ENCODE assay signal across 8 cellular contexts in the genomic region with DNA sequence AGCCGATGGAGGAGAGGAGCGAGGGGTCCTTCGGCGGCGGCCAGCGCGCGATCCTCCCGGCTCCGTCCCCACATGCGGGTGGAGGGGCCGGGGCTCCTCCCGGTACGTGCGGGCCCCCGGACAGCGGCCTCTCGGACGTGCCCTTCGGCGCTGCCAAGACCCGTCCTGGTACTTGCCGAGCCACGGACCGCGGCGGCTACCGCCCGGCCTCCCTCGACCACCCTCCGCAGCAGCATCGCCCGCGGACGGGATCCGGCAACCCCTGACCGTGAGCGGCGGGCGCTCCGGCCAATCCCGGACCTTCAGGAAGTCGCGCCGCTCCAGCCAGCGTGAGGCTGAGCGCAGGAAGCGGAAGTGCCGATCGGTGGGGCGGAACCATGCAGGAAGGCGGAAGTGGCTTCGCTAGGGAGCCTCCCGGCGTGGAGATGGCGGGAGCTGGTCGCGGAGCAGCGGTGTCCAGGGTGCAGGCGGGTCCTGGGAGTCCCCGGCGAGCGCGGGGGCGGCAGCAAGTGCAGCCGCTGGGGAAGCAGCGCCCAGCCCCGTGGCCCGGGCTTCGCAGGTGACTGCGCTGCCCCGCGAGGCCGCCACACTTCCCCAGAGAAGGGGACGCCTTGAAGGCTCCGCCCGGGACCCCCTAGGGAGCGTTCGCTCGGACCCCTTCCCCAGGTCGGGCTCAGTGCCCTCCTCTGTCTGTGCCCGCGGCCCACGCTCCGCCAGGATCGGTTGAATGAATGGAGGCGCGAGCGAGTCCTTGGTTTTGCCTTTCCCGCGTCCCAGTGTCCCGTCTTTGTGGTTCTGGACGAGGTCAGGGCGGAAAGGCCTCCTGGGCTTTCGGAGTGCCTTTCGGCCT. TPM values are rescaled to one million over a fixed set of nuclear protein-coding genes. Genes with fewer than 3 reads are reported as not detected.
DNase-seq lines count a peak whose midpoint lies in the region; ATAC-seq and TF ChIP-seq lines count a peak whose summit lies in the region.

A gene with protein sequence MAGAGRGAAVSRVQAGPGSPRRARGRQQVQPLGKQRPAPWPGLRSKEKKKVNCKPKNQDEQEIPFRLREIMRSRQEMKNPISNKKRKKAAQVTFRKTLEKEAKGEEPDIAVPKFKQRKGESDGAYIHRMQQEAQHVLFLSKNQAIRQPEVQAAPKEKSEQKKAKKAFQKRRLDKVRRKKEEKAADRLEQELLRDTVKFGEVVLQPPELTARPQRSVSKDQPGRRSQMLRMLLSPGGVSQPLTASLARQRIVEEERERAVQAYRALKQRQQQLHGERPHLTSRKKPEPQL (plus strand): TSS at position 396 of the 850 bp plus-strand sequence. CDS start 30 bp downstream, at position 426.
A gene (minus strand): TSS at position 264 of the 850 bp plus-strand sequence. CDS start 28 bp downstream, at position 236.

- H3K9ac ChIP-seq in HUES48 (ENCODE audit: low read depth, low read length) (peak within 1 kb of the TSS; percentile 85), NT2/D1 (ENCODE audit: insufficient read length, low read depth) (peak within 1 kb of the TSS; percentile 100), endodermal cell (ENCODE audit: extremely low read depth, low read length, poor library complexity, severe bottlenecking) (peak within 1 kb of the TSS; percentile 70)

- no peak for TF ChIP-seq CTCF in endodermal cell (conservative IDR thresholded peaks at IDR 0.05)

- H3K27me3 Mint-ChIP-seq in activated CD8-positive, alpha-beta memory T cell treated with anti-CD3 and anti-CD28 coated beads, Interleukin-2, amount 10 ng/mL, durations not matched to agents 7 days and 5 days = no peaks in the 10 kb centered on the region
- no peaks in the 10 kb centered on the region for H3K27me3 Mint-ChIP-seq in endodermal cell (ENCODE audit: insufficient read depth)

- peak within 1 kb of the TSS; percentile 93 for H3K4me3 ChIP-seq in HUES48 (ENCODE audit: low read depth, low read length)
- H3K4me3 ChIP-seq in NT2/D1 (ENCODE audit: insufficient read length, low read depth) = peak within 1 kb of the TSS; percentile 93
- peak within 1 kb of the TSS; percentile 96 for H3K4me3 ChIP-seq in endodermal cell (ENCODE audit: low read length)

- CTCF ChIA-PET in activated CD8-positive, alpha-beta memory T cell treated with anti-CD3 and anti-CD28 coated beads, Interleukin-2, amount 10 ng/mL, durations not matched to agents 7 days and 5 days (lab: Charles Lee) = interaction anchor here (1.5 to 1.7 kb wide), 2 partner anchors 16 to 31 kb away, joined by 6 to 7 read pairs; a partner anchor contains a TSS

- H3K4me3 Mint-ChIP-seq in activated CD8-positive, alpha-beta memory T cell treated with anti-CD3 and anti-CD28 coated beads, Interleukin-2, amount 10 ng/mL, durations not matched to agents 7 days and 5 days = peak within 1 kb of the TSS; percentile 89
- peak within 1 kb of the TSS; percentile 72 for H3K4me3 Mint-ChIP-seq in endodermal cell

- ATAC-seq in GM21390 (IDR thresholded peaks at IDR 0.05; ENCODE audit: unreplicated experiment) = peak; percentile 90
- ATAC-seq in activated CD8-positive, alpha-beta memory T cell treated with anti-CD3 and anti-CD28 coated beads, Interleukin-2, amount 10 ng/mL, durations not matched to agents 7 days and 5 days = peak; percentile 94

- 1% methylated on average over 45 to 96 of the region's 96 CpGs for WGBS in endodermal cell (ENCODE audit: insufficient coverage in 1 of 2, insufficient read length in 1 of 2), 2 experiments

- H3K4me1 ChIP-seq in HUES48 (ENCODE audit: control insufficient read depth, insufficient read depth, low read length) (peaks cover 5% of the 10 kb centered on the region; the same call in 1 of the 2 replicates), NT2/D1 (ENCODE audit: insufficient read depth, insufficient read length) (peaks cover 25% of the 10 kb centered on the region), endodermal cell (ENCODE audit: control insufficient read depth, insufficient read depth, low read length) (peaks cover 15% of the 10 kb centered on the region)

- H3K27ac ChIP-seq in HUES48 (ENCODE audit: low read depth, low read length) = peak within 1 kb of the TSS; percentile 89
- peak within 1 kb of the TSS; percentile 63 for H3K27ac ChIP-seq in endodermal cell (ENCODE audit: low read depth, low read length)

- H3K36me3 ChIP-seq in HUES48 (ENCODE audit: control insufficient read depth, insufficient read depth, low read length) (peaks cover 45% of the 10 kb centered on the region), NT2/D1 (ENCODE audit: insufficient read depth, insufficient read length, low read length) (peaks cover 59% of the 10 kb centered on the region), endodermal cell (ENCODE audit: control insufficient read depth, insufficient read depth, low read length) (peaks cover 43% of the 10 kb centered on the region)

- peaks cover 44% of the 10 kb centered on the region for H3K36me3 Mint-ChIP-seq in activated CD8-positive, alpha-beta memory T cell treated with anti-CD3 and anti-CD28 coated beads, Interleukin-2, amount 10 ng/mL, durations not matched to agents 7 days and 5 days
- H3K36me3 Mint-ChIP-seq in endodermal cell (ENCODE audit: low read depth) = peaks cover 46% of the 10 kb centered on the region

- DNase-seq in Caki2 (ENCODE audit: low read depth) (peak; percentile 89), NT2/D1 (ENCODE audit: low read depth, low spot score) (peak; percentile 87), endodermal cell (peak; percentile 100), mesenteric fat pad (ENCODE audit: low spot score) (peak; percentile 99)
- peak; percentile 97 for DNase-seq in activated CD8-positive, alpha-beta memory T cell treated with anti-CD3 and anti-CD28 coated beads, Interleukin-2, amount 10 ng/mL, durations not matched to agents 7 days and 5 days
- DNase-seq in stimulated activated CD8-positive, alpha-beta memory T cell treated with anti-CD3 and anti-CD28 coated beads, Interleukin-15, amount 100 ng/mL, for 1 hour (ENCODE audit: low read depth) = peak; percentile 88

- peak within 1 kb of the TSS; percentile 94 for H3K27ac Mint-ChIP-seq in activated CD8-positive, alpha-beta memory T cell treated with anti-CD3 and anti-CD28 coated beads, Interleukin-2, amount 10 ng/mL, durations not matched to agents 7 days and 5 days
- H3K27ac Mint-ChIP-seq in endodermal cell = peak within 1 kb of the TSS; percentile 93

- H3K27me3 ChIP-seq in HUES48 (ENCODE audit: control insufficient read depth, insufficient read depth, low read length) (no peaks in the 10 kb centered on the region), NT2/D1 (ENCODE audit: insufficient read depth, insufficient read length) (no peaks in the 10 kb centered on the region), endodermal cell (ENCODE audit: control insufficient read depth, insufficient read depth, low read length, poor library complexity, severe bottlenecking) (no peaks in the 10 kb centered on the region)

- H3K9me3 ChIP-seq in HUES48 (ENCODE audit: control insufficient read depth, insufficient read depth, low read length) (no peaks in the 10 kb centered on the region), NT2/D1 (ENCODE audit: insufficient read depth, low read length) (no peaks in the 10 kb centered on the region), endodermal cell (ENCODE audit: control insufficient read depth, low read length) (no peaks in the 10 kb centered on the region)

- H3K9me3 Mint-ChIP-seq in activated CD8-positive, alpha-beta memory T cell treated with anti-CD3 and anti-CD28 coated beads, Interleukin-2, amount 10 ng/mL, durations not matched to agents 7 days and 5 days (ENCODE audit: low read depth) = no peaks in the 10 kb centered on the region
- no peaks in the 10 kb centered on the region for H3K9me3 Mint-ChIP-seq in endodermal cell

- H3K4me1 Mint-ChIP-seq in activated CD8-positive, alpha-beta memory T cell treated with anti-CD3 and anti-CD28 coated beads, Interleukin-2, amount 10 ng/mL, durations not matched to agents 7 days and 5 days = peaks cover 62% of the 10 kb centered on the region
- peaks cover 13% of the 10 kb centered on the region for H3K4me1 Mint-ChIP-seq in endodermal cell

- in situ Hi-C loops in Caki2 (cut with HindIII; ENCODE audit: low pct_unique_long_range_greater_than_20kb, low sequenced_read_pairs) = no loop called here

RNA-seq across cellular contexts. Expression of the first gene that starts in this region (rescaled TPM):
- 33.8 and 39.2 TPM in 2 replicates for total RNA-seq in Caki2 (2014; rRNA removed; shearing (Covaris generic); ENCODE audit: low replicate concordance)
- total RNA-seq in activated CD8-positive, alpha-beta memory T cell treated with anti-CD3 and anti-CD28 coated beads, Interleukin-2, amount 10 ng/mL, durations not matched to agents 7 days and 5 days = 10 to 100 TPM; 37.4 to 42.3 TPM
- total RNA-seq in endodermal cell (10 to 100 TPM; 35.8 to 44.2 TPM), mesenteric fat pad (11.9 TPM)
- polyA plus RNA-seq in endodermal cell (2013, experiment 1 of 2) = 25.5 TPM
- 22.0 TPM for polyA plus RNA-seq in endodermal cell (2013, experiment 2 of 2)

RNA-seq across cellular contexts. Expression of the second gene that starts in this region (rescaled TPM):
- 76.2 and 103 TPM in 2 replicates for total RNA-seq in Caki2 (2014; rRNA removed; shearing (Covaris generic); ENCODE audit: low replicate concordance)
- 10 to 100 TPM; 57.9 to 68.5 TPM for total RNA-seq in activated CD8-positive, alpha-beta memory T cell treated with anti-CD3 and anti-CD28 coated beads, Interleukin-2, amount 10 ng/mL, durations not matched to agents 7 days and 5 days
- total RNA-seq in endodermal cell = 10 to 100 TPM; 30.2 to 36.5 TPM
- polyA plus RNA-seq in endodermal cell (2013, experiment 1 of 2) = 30.5 TPM
- 25.5 TPM for polyA plus RNA-seq in endodermal cell (2013, experiment 2 of 2)
- 27.5 TPM for total RNA-seq in mesenteric fat pad

Comparison
In these comparisons a context has a peak if more than half of its experiments do, and no peak if none do; other contexts are left out.
1. Peak in every context shown above with its lines: DNase-seq, ATAC-seq, H3K4me3 ChIP-seq and H3K27ac ChIP-seq.